In the genomic region with DNA sequence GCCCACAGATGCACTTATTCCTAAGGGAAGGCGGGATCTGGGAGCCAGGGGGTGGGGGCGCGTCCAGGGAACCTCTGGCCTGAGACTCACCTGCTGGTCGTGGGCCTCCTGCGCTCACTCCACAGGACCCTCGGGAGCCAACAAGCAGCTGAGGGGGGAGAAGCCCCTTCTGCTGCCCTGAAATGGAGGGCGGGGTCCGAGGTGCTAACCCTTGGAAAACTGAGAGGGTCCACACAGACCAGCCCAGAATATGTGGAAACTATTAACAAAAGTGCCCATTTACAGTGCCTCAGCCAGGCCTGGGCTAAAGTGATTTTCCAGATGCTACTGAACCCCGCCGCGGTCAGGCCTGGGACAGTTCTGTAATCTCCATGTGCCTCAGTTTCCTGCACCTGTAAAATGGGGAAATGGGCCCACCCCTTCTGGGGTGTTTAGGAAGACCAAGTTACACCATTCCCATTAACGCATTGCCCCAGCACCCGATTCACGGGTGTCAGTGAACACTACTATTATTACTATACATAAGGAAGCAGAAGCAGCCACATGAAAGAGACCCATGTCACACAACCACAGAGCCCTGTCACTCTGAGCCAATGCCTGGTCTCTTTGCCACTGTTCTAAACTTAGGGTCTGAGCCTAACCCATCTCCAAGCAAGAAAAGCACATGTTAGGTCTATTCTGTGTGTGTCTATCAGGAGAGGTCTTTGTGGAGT, we compare ENCODE assay signal across 12 cellular contexts. TPM values are rescaled to one million over a fixed set of nuclear protein-coding genes. Genes with fewer than 3 reads are reported as not detected.
DNase-seq lines count a peak whose midpoint lies in the region; ATAC-seq and TF ChIP-seq lines count a peak whose summit lies in the region.
"Had no signal": no experiment of that assay in that cellular context is flagged by ENCODE, and none has a peak within 500 bp of the region (broad histone marks: within the 10 kb centered on the region; RNA-seq: fewer than 3 reads in every experiment).

No MANE protein-coding gene starts in this region.

- peaks cover 4% of the 10 kb centered on the region for H3K4me1 Mint-ChIP-seq in activated CD8-positive, alpha-beta T cell treated with anti-CD3 and anti-CD28 coated beads for 36 hours (ENCODE audit: low read depth)

- no peaks in the 10 kb centered on the region for H3K4me1 ChIP-seq in iPS-18a (ENCODE audit: control insufficient read depth, low read depth, low read length)
- H3K4me1 ChIP-seq in skeletal muscle tissue (ENCODE audit: control insufficient read depth in 3 of 3, insufficient read depth in 3 of 3, low read length in 3 of 3) = peaks cover 16 to 42% (median 17%) of the 10 kb centered on the region in 3 donors

- peak overlapping the region; percentile 28; the same call in 1 of the 2 replicates for H3K4me3 ChIP-seq in H7 (ENCODE audit: insufficient read depth, low read depth, low read length)
- peak overlapping the region; percentile 32 for H3K4me3 ChIP-seq in iPS-18a (ENCODE audit: low read length)
- H3K4me3 ChIP-seq in skeletal muscle tissue (ENCODE audit: low read length in 3 of 3) = peak overlapping the region in 1 of 3 donors; percentile 35

- CTCF ChIA-PET in activated CD8-positive, alpha-beta T cell treated with anti-CD3 and anti-CD28 coated beads for 36 hours (lab: Charles Lee) = no interaction called here

- no peak overlapping the region for H3K9ac ChIP-seq in iPS-18a (ENCODE audit: low read length)
- H3K9ac ChIP-seq in skeletal muscle tissue (ENCODE audit: low read depth in 1 of 3, low read length in 3 of 3) = peak overlapping the region in 1 of 3 donors; percentile 16

- no peak overlapping the region for H3K27ac Mint-ChIP-seq in activated CD8-positive, alpha-beta T cell treated with anti-CD3 and anti-CD28 coated beads for 36 hours

- ATAC-seq in activated CD8-positive, alpha-beta T cell treated with anti-CD3 and anti-CD28 coated beads for 36 hours = no peak
- ATAC-seq in HG02981 (IDR thresholded peaks at IDR 0.05; ENCODE audit: unreplicated experiment) = no peak
- no peak for ATAC-seq in HG03442 (IDR thresholded peaks at IDR 0.05; ENCODE audit: unreplicated experiment)
- no peak for ATAC-seq in HG03565 (IDR thresholded peaks at IDR 0.05; ENCODE audit: unreplicated experiment)

- H3K27me3 ChIP-seq in H7 (ENCODE audit: control insufficient read depth, insufficient read depth, low read length) = peaks cover 13% of the 10 kb centered on the region
- peaks cover 14% of the 10 kb centered on the region for H3K27me3 ChIP-seq in iPS-18a (ENCODE audit: control insufficient read depth, insufficient read depth, low read length)
- peaks cover 0 to 5% (median 3%) of the 10 kb centered on the region in 3 donors for H3K27me3 ChIP-seq in skeletal muscle tissue (ENCODE audit: control insufficient read depth in 3 of 3, insufficient read depth in 3 of 3, low read length in 3 of 3)

- no peak for DNase-seq in H7
- DNase-seq in activated CD8-positive, alpha-beta T cell treated with anti-CD3 and anti-CD28 coated beads for 36 hours = peak; percentile 10
- no peak for DNase-seq in NK-92 (lab: John Stamatoyannopoulos, UW; ENCODE audit: unreplicated experiment)
- DNase-seq: activated CD4-positive, CD25-positive, alpha-beta regulatory T cell treated with anti-CD3 and anti-CD28 coated beads, Interleukin-2, amount 50 U/mL, for 72 hours; NCI-H1417; small intestine; stimulated activated naive CD4-positive, alpha-beta T cell had no signal

- intact Hi-C loops in activated CD8-positive, alpha-beta T cell treated with anti-CD3 and anti-CD28 coated beads for 36 hours (cut with micrococcal nuclease) = no loop called here

- H3K4me3 Mint-ChIP-seq in activated CD8-positive, alpha-beta T cell treated with anti-CD3 and anti-CD28 coated beads for 36 hours = no peak overlapping the region

- TF ChIP-seq CTCF in activated CD8-positive, alpha-beta T cell treated with anti-CD3 and anti-CD28 coated beads for 36 hours (IDR thresholded peaks at IDR 0.05) = no peak

- H3K27me3 Mint-ChIP-seq in activated CD8-positive, alpha-beta T cell treated with anti-CD3 and anti-CD28 coated beads for 36 hours = peaks cover 38% of the 10 kb centered on the region

- H3K9me3 ChIP-seq in iPS-18a (ENCODE audit: control insufficient read depth, low read depth, low read length) (no peaks in the 10 kb centered on the region), skeletal muscle tissue (ENCODE audit: control insufficient read depth in 3 of 3, low read length in 3 of 3) (no peaks in the 10 kb centered on the region)

- POLR2A ChIA-PET in activated CD8-positive, alpha-beta T cell treated with anti-CD3 and anti-CD28 coated beads for 36 hours (lab: Charles Lee) = no interaction called here

- H3K36me3 ChIP-seq in H7 (replicated peaks; ENCODE audit: control insufficient read depth, insufficient read depth, low read length) = no peaks in the 10 kb centered on the region
- H3K36me3 ChIP-seq in iPS-18a (ENCODE audit: control insufficient read depth, low read depth, low read length) = no peaks in the 10 kb centered on the region
- H3K36me3 ChIP-seq in skeletal muscle tissue (ENCODE audit: control insufficient read depth in 3 of 3, insufficient read depth in 3 of 3, low read length in 3 of 3) = no peaks in the 10 kb centered on the region

- no peaks in the 10 kb centered on the region for H3K9me3 Mint-ChIP-seq in activated CD8-positive, alpha-beta T cell treated with anti-CD3 and anti-CD28 coated beads for 36 hours

- no peaks in the 10 kb centered on the region for H3K36me3 Mint-ChIP-seq in activated CD8-positive, alpha-beta T cell treated with anti-CD3 and anti-CD28 coated beads for 36 hours (ENCODE audit: low read depth)

- H3K27ac ChIP-seq in iPS-18a (ENCODE audit: low read length) (no peak overlapping the region), skeletal muscle tissue (ENCODE audit: low read depth, low read length) (peak overlapping the region; percentile 43)

RNA-seq across cellular contexts. Expression of a gene that starts 0.6 kb away (rescaled TPM):
- total RNA-seq in H7 (2014; rRNA removed; shearing (Covaris generic)) = 0.31 and 0.44 TPM in 2 replicates
- under 1 TPM; 0.04 to 0.09 TPM for total RNA-seq in activated CD8-positive, alpha-beta T cell treated with anti-CD3 and anti-CD28 coated beads for 36 hours
- total RNA-seq in skeletal muscle tissue = 40.7 TPM

RNA-seq across cellular contexts. Expression of a gene that starts 17.9 kb away (rescaled TPM):
- not detected in 2 replicates for total RNA-seq in H7 (2014; rRNA removed; shearing (Covaris generic))
- total RNA-seq in activated CD8-positive, alpha-beta T cell treated with anti-CD3 and anti-CD28 coated beads for 36 hours = not detected
- not detected for total RNA-seq in skeletal muscle tissue

Comparison
In these comparisons a context has a peak if more than half of its experiments do, and no peak if none do; other contexts are left out.
1. RNA of a gene that starts 0.6 kb away (total RNA-seq): 40.7 TPM in skeletal muscle tissue (single experiment); 0.31 to 0.44 TPM in H7 and 0.04 to 0.09 TPM in activated CD8-positive, alpha-beta T cell treated with anti-CD3 and anti-CD28 coated beads for 36 hours; every median in the first group is over 10 times any median in the second.